ENCODE assay signal across 33 cellular contexts in the genomic region with DNA sequence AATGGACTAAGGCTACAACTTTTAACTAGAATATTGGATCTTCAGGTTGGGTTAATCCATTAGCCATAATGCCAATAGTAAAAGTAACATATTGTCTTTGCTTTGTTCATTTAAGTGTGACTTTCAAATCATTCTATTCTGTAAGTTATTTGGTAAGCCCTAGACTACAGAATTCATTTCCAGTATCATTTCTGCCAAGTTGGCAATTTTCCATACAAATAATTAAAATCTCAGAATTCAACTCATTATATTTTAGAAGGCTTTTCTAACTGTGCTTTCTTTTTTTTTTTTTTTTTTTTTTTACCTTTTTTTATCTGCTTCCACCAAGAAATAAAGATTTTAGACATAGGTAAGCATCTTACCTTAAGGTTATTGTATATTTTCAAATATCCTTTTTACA.
"Had no signal": no experiment of that assay in that cellular context is flagged by ENCODE, and none has a peak within 500 bp of the region (broad histone marks: within the 10 kb centered on the region; RNA-seq: fewer than 3 reads in every experiment).

No MANE protein-coding gene starts in this region.

- H3K4me3 ChIP-seq: ascending aorta, breast epithelium, cardiac muscle cell, colonic mucosa, dorsolateral prefrontal cortex, esophagus muscularis mucosa, gastrocnemius medialis had no signal

- H3K9me3 ChIP-seq: ascending aorta, breast epithelium, colonic mucosa, gastrocnemius medialis had no signal

- H3K4me1 ChIP-seq: ascending aorta, breast epithelium, colonic mucosa, esophagus muscularis mucosa, gastrocnemius medialis had no signal

- H3K27ac ChIP-seq: ascending aorta, breast epithelium, cardiac muscle cell, colonic mucosa, dorsolateral prefrontal cortex, esophagus muscularis mucosa, gastrocnemius medialis had no signal

- H3K36me3 Mint-ChIP-seq: activated naive CD4-positive, alpha-beta T cell treated with anti-CD3 and anti-CD28 coated beads, Interleukin-2, amount 10 ng/mL, durations not matched to agents 7 days and 5 days; activated naive CD4-positive, alpha-beta T cell treated with anti-CD3 and anti-CD28 coated beads, Interleukin-2, amount 50 U/mL, for 72 hours; activated naive CD8-positive, alpha-beta T cell treated with anti-CD3 and anti-CD28 coated beads, Interleukin-2, amount 10 ng/mL, durations not matched to agents 7 days and 5 days had no signal

- H3K27me3 Mint-ChIP-seq: activated naive CD4-positive, alpha-beta T cell treated with anti-CD3 and anti-CD28 coated beads, Interleukin-2, amount 10 ng/mL, durations not matched to agents 7 days and 5 days; activated naive CD8-positive, alpha-beta T cell treated with anti-CD3 and anti-CD28 coated beads, Interleukin-2, amount 10 ng/mL, durations not matched to agents 7 days and 5 days; brain; dendritic cell treated with granulocyte-macrophage colony-stimulating factor and Interleukin-4, amounts not matched to agents 40 ng/mL and 50 ng/mL, for 4 days; effector memory CD8-positive, alpha-beta T cell; T-helper 17 cell had no signal

- H3K4me3 Mint-ChIP-seq: activated CD4-positive, alpha-beta memory T cell treated with anti-CD3 and anti-CD28 coated beads, Interleukin-2, amount 10 ng/mL, durations not matched to agents 7 days and 5 days; activated CD4-positive, alpha-beta T cell treated with anti-CD3 and anti-CD28 coated beads, Interleukin-2, amount 10 ng/mL, durations not matched to agents 7 days and 5 days; activated naive CD4-positive, alpha-beta T cell treated with anti-CD3 and anti-CD28 coated beads, Interleukin-2, amount 10 ng/mL, durations not matched to agents 7 days and 5 days; activated naive CD8-positive, alpha-beta T cell treated with anti-CD3 and anti-CD28 coated beads, Interleukin-2, amount 10 ng/mL, durations not matched to agents 7 days and 5 days; activated T-cell treated with anti-CD3 and anti-CD28 coated beads, Interleukin-2, amount 50 U/mL, for 24 hours; activated T-cell treated with anti-CD3 and anti-CD28 coated beads, Interleukin-2, amount 50 U/mL, for 72 hours; brain; dendritic cell treated with granulocyte-macrophage colony-stimulating factor and Interleukin-4, amounts not matched to agents 40 ng/mL and 50 ng/mL, for 4 days; effector memory CD8-positive, alpha-beta T cell; T-helper 17 cell; T-helper 2 cell treated with Interferon-gamma antibody and Interleukin-4, amounts not matched to agents 5 μg/mL and 100 μg/mL, for 36 hours had no signal

- H3K27ac Mint-ChIP-seq: activated CD4-positive, alpha-beta memory T cell treated with anti-CD3 and anti-CD28 coated beads, Interleukin-2, amount 10 ng/mL, durations not matched to agents 7 days and 5 days; activated CD4-positive, alpha-beta T cell treated with anti-CD3 and anti-CD28 coated beads, Interleukin-2, amount 10 ng/mL, durations not matched to agents 7 days and 5 days; activated naive CD4-positive, alpha-beta T cell treated with anti-CD3 and anti-CD28 coated beads, Interleukin-2, amount 10 ng/mL, durations not matched to agents 7 days and 5 days; activated naive CD4-positive, alpha-beta T cell treated with anti-CD3 and anti-CD28 coated beads, Interleukin-2, amount 50 U/mL, for 72 hours; activated naive CD8-positive, alpha-beta T cell treated with anti-CD3 and anti-CD28 coated beads, Interleukin-2, amount 10 ng/mL, durations not matched to agents 7 days and 5 days; activated T-cell treated with anti-CD3 and anti-CD28 coated beads, Interleukin-2, amount 50 U/mL, for 24 hours; activated T-cell treated with anti-CD3 and anti-CD28 coated beads, Interleukin-2, amount 50 U/mL, for 72 hours; brain; dendritic cell treated with granulocyte-macrophage colony-stimulating factor and Interleukin-4, amounts not matched to agents 40 ng/mL and 50 ng/mL, for 4 days; effector memory CD8-positive, alpha-beta T cell; T-helper 17 cell; T-helper 2 cell treated with Interferon-gamma antibody and Interleukin-4, amounts not matched to agents 5 μg/mL and 100 μg/mL, for 36 hours had no signal

- ATAC-seq: activated naive CD4-positive, alpha-beta T cell treated with anti-CD3 and anti-CD28 coated beads, Interleukin-2, amount 50 U/mL, for 72 hours; activated T-cell treated with anti-CD3 and anti-CD28 coated beads, Interleukin-2, amount 50 U/mL, for 72 hours; effector memory CD8-positive, alpha-beta T cell; foreskin keratinocyte; gastrocnemius medialis; T-helper 17 cell had no signal

- H3K4me1 Mint-ChIP-seq: activated CD4-positive, alpha-beta T cell treated with anti-CD3 and anti-CD28 coated beads, Interleukin-2, amount 10 ng/mL, durations not matched to agents 7 days and 5 days; activated naive CD4-positive, alpha-beta T cell treated with anti-CD3 and anti-CD28 coated beads, Interleukin-2, amount 10 ng/mL, durations not matched to agents 7 days and 5 days; activated naive CD8-positive, alpha-beta T cell treated with anti-CD3 and anti-CD28 coated beads, Interleukin-2, amount 10 ng/mL, durations not matched to agents 7 days and 5 days had no signal

- DNase-seq: activated CD4-positive, alpha-beta memory T cell treated with anti-CD3 and anti-CD28 coated beads, Interleukin-2, amount 10 ng/mL, durations not matched to agents 7 days and 5 days; activated CD4-positive, alpha-beta T cell treated with anti-CD3 and anti-CD28 coated beads for 1 hour; activated CD4-positive, alpha-beta T cell treated with anti-CD3 and anti-CD28 coated beads for 4 hours; activated CD4-positive, alpha-beta T cell treated with anti-CD3 and anti-CD28 coated beads, Interleukin-2, amount 10 ng/mL, durations not matched to agents 7 days and 5 days; activated CD4-positive, alpha-beta T cell treated with anti-CD3 and anti-CD28 coated beads, Interleukin-2, amount 50 U/mL, for 4 hours; activated CD4-positive, CD25-positive, alpha-beta regulatory T cell; activated CD8-positive, alpha-beta memory T cell treated with anti-CD3 and anti-CD28 coated beads, Interleukin-2, amount 50 U/mL, for 48 hours; activated gamma-delta T cell; activated naive CD4-positive, alpha-beta T cell; activated naive CD4-positive, alpha-beta T cell treated with anti-CD3 and anti-CD28 coated beads, Interleukin-2, amount 10 ng/mL, durations not matched to agents 7 days and 5 days; activated naive CD8-positive, alpha-beta T cell treated with anti-CD3 and anti-CD28 coated beads, Interleukin-2, amount 10 ng/mL, durations not matched to agents 7 days and 5 days; activated T-cell treated with anti-CD3 and anti-CD28 coated beads for 4 hours; activated T-cell treated with anti-CD3 and anti-CD28 coated beads, Interleukin-2, amount 50 U/mL, for 24 hours; activated T-cell treated with anti-CD3 and anti-CD28 coated beads, Interleukin-2, amount 50 U/mL, for 72 hours; central memory CD4-positive, alpha-beta T cell; cerebellar nuclear complex; colonic mucosa; dorsolateral prefrontal cortex; effector memory CD8-positive, alpha-beta T cell; erythroblast; foreskin keratinocyte; gastrocnemius medialis; T-helper 1 cell; T-helper 17 cell; T1000 had no signal

- H3K27me3 ChIP-seq: ascending aorta, breast epithelium, cardiac muscle cell, colonic mucosa, dorsolateral prefrontal cortex, esophagus muscularis mucosa, foreskin keratinocyte, gastrocnemius medialis had no signal

- H3K9me3 Mint-ChIP-seq: activated CD4-positive, alpha-beta T cell treated with anti-CD3 and anti-CD28 coated beads, Interleukin-2, amount 10 ng/mL, durations not matched to agents 7 days and 5 days; activated naive CD4-positive, alpha-beta T cell treated with anti-CD3 and anti-CD28 coated beads, Interleukin-2, amount 10 ng/mL, durations not matched to agents 7 days and 5 days; activated naive CD8-positive, alpha-beta T cell treated with anti-CD3 and anti-CD28 coated beads, Interleukin-2, amount 10 ng/mL, durations not matched to agents 7 days and 5 days; activated T-cell treated with anti-CD3 and anti-CD28 coated beads, Interleukin-2, amount 50 U/mL, for 72 hours; dendritic cell treated with granulocyte-macrophage colony-stimulating factor and Interleukin-4, amounts not matched to agents 40 ng/mL and 50 ng/mL, for 4 days; effector memory CD8-positive, alpha-beta T cell; T-helper 2 cell treated with Interferon-gamma antibody and Interleukin-4, amounts not matched to agents 5 μg/mL and 100 μg/mL, for 36 hours had no signal

- H3K36me3 ChIP-seq: ascending aorta, breast epithelium, cardiac muscle cell, colonic mucosa, gastrocnemius medialis had no signal
